Comparison of ENCODE assay signal across 19 cellular contexts in genomic region chr3:44939581-44940036, GRCh38. TPM values are rescaled to one million over a fixed set of nuclear protein-coding genes. Genes with fewer than 3 reads are reported as not detected.
DNase-seq lines count a peak whose midpoint lies in the region; ATAC-seq and TF ChIP-seq lines count a peak whose summit lies in the region.
"Had no signal": no experiment of that assay in that cellular context is flagged by ENCODE, and none has a peak within 500 bp of the region (broad histone marks: within the 10 kb centered on the region; RNA-seq: fewer than 3 reads in every experiment).

No MANE protein-coding gene starts in this region.

- dilution Hi-C loops in IMR-90 (cut with HindIII; ENCODE audit: low sequenced_read_pairs, unreplicated experiment): no loop called here

- peak overlapping the region; percentile 1; the same call in 1 of the 2 replicates for H3K4me2 ChIP-seq in IMR-90 (ENCODE audit: low read depth, low read length)

- in situ Hi-C loops in IMR-90 (cut with MboI; ENCODE audit: low sequenced_read_pairs): no loop called here

- H3K36me3 ChIP-seq in IMR-90 (ENCODE audit: control insufficient read depth, insufficient read depth, low read length): peaks cover 14% of the 10 kb centered on the region
- H3K36me3 ChIP-seq in lower lobe of right lung: peaks cover 68% of the 10 kb centered on the region
- H3K36me3 ChIP-seq in body of pancreas (replicated peaks in 1 of 2; ENCODE audit: insufficient read depth in 1 of 2, low read depth in 2 of 2): peaks cover 0 to 12% of the 10 kb centered on the region in 2 donors

- intact Hi-C loops in IMR-90 (cut with micrococcal nuclease): no loop called here
- intact Hi-C loops in lower lobe of right lung (cut with DNase I): no loop called here
- intact Hi-C loops in body of pancreas (cut with DNase I): no loop called here

- peak overlapping the region; percentile 21; the same call in 1 of the 2 replicates for H3K4ac ChIP-seq in IMR-90 (ENCODE audit: low read depth, low read length)

- H3K9me3 ChIP-seq in IMR-90 (ENCODE audit: control insufficient read depth, insufficient read depth, low read length): no peaks in the 10 kb centered on the region
- H3K9me3 ChIP-seq in lower lobe of right lung: no peaks in the 10 kb centered on the region
- no peaks in the 10 kb centered on the region for H3K9me3 ChIP-seq in body of pancreas
- H3K9me3 ChIP-seq: neutrophil had no signal

- peak overlapping the region; percentile 25 for H3K4me3 Mint-ChIP-seq in endothelial cell (ENCODE audit: unreplicated experiment)
- H3K4me3 Mint-ChIP-seq: activated T-cell treated with anti-CD3 and anti-CD28 coated beads, Interleukin-2, amount 50 U/mL, for 72 hours; mesothelial cell of epicardium had no signal

- no peak overlapping the region for H2BK15ac ChIP-seq in IMR-90 (ENCODE audit: low read depth, low read length)

- peak overlapping the region; percentile 69 for H2AFZ ChIP-seq in IMR-90 (replicated peaks; ENCODE audit: low read length, poor library complexity)

- CTCF ChIA-PET in IMR-90 (lab: Yijun Ruan, JAX): interaction anchor here (1.4 kb wide), 1 partner anchor 25 kb away, joined by 4 read pairs; no protein-coding TSS in a partner anchor

- no TSS peak for BruUV-seq in IMR-90 (replicated peaks; lab: Mats Ljungman, UMichigan)

- peak overlapping the region; percentile 46; the same call in 1 of the 2 replicates for H3K14ac ChIP-seq in IMR-90 (replicated peaks; ENCODE audit: low read depth, low read length)

- H3K9ac ChIP-seq in IMR-90 (ENCODE audit: low read depth, low read length): no peak overlapping the region

- H3K27ac Mint-ChIP-seq in endothelial cell (ENCODE audit: unreplicated experiment): peak overlapping the region; percentile 91
- H3K27ac Mint-ChIP-seq: activated T-cell treated with anti-CD3 and anti-CD28 coated beads, Interleukin-2, amount 50 U/mL, for 72 hours; mesothelial cell of epicardium had no signal

- TF ChIP-seq CTCF in IMR-90 (conservative IDR thresholded peaks at IDR 0.05; ENCODE audit: low read depth, low read length) (no peak), endothelial cell (IDR thresholded peaks at IDR 0.05; ENCODE audit: unreplicated experiment) (no peak), lower lobe of right lung (IDR thresholded peaks at IDR 0.05) (no peak), body of pancreas (IDR thresholded peaks at IDR 0.05) (no peak)

- peak; percentile 52 for DNase-seq in Ammon's horn (ENCODE audit: low spot score)
- peak; percentile 43 for DNase-seq in IMR-90
- DNase-seq in endothelial cell (ENCODE audit: low spot score): no peak
- DNase-seq in lower lobe of right lung: peak; percentile 81
- no peak for DNase-seq in body of pancreas
- DNase-seq in HK-2 (ENCODE audit: unreplicated experiment): no peak
- DNase-seq in cortex of kidney (lab: John Stamatoyannopoulos, UW): no peak
- DNase-seq: activated CD4-positive, alpha-beta T cell treated with anti-CD3 and anti-CD28 coated beads, Interleukin-2, amount 50 U/mL, for 48 hours; activated T-cell treated with anti-CD3 and anti-CD28 coated beads, Interleukin-2, amount 50 U/mL, for 72 hours; AML-193; amniotic stem cell; foreskin fibroblast; NCI-H345; stimulated activated CD4-positive, alpha-beta T cell treated with anti-CD3 and anti-CD28 coated beads, Interleukin-4, amount 100 ng/mL, for 24 hours had no signal

- H3K23ac ChIP-seq in IMR-90 (ENCODE audit: low read depth, low read length): no peak overlapping the region

- POLR2A ChIA-PET in IMR-90 (lab: Charles Lee; ENCODE audit: unreplicated experiment): no interaction called here

- H3K9me1 ChIP-seq in IMR-90 (ENCODE audit: insufficient read depth, low read length): peaks cover 16% of the 10 kb centered on the region

- H3K27ac ChIP-seq in IMR-90 (ENCODE audit: insufficient read depth, low read length) (peak overlapping the region; percentile 56; the same call in 1 of the 2 replicates), lower lobe of right lung (peak overlapping the region; percentile 60), body of pancreas (no peak overlapping the region)
- H3K27ac ChIP-seq: neutrophil had no signal

- TF ChIP-seq POLR2A in IMR-90 (IDR thresholded peaks at IDR 0.05; ENCODE audit: low read depth, low read length): no peak
- TF ChIP-seq POLR2A in body of pancreas (IDR thresholded peaks at IDR 0.05): no peak

- H3K9me3 Mint-ChIP-seq in endothelial cell (ENCODE audit: unreplicated experiment): no peaks in the 10 kb centered on the region
- H3K9me3 Mint-ChIP-seq: activated T-cell treated with anti-CD3 and anti-CD28 coated beads, Interleukin-2, amount 50 U/mL, for 72 hours; mesothelial cell of epicardium had no signal

- peaks cover 44% of the 10 kb centered on the region for H3K4me1 Mint-ChIP-seq in endothelial cell (ENCODE audit: unreplicated experiment)
- H3K4me1 Mint-ChIP-seq: mesothelial cell of epicardium had no signal

- H3K56ac ChIP-seq in IMR-90 (ENCODE audit: extremely low read depth, insufficient read depth, low read length): no peak overlapping the region

- H3K4me1 ChIP-seq in IMR-90 (ENCODE audit: control insufficient read depth, insufficient read depth, low read length) (peaks cover 19% of the 10 kb centered on the region), lower lobe of right lung (peaks cover 25% of the 10 kb centered on the region), body of pancreas (no peaks in the 10 kb centered on the region)

- no peak overlapping the region for H2BK5ac ChIP-seq in IMR-90 (ENCODE audit: low read depth, low read length, poor library complexity, severe bottlenecking)

- H4K20me1 ChIP-seq in IMR-90 (ENCODE audit: insufficient read depth, low read length): peaks cover 31% of the 10 kb centered on the region

- H3K18ac ChIP-seq in IMR-90 (ENCODE audit: low read depth, low read length): no peak overlapping the region

- H2AK9ac ChIP-seq in IMR-90 (replicated peaks; ENCODE audit: low read depth, low read length, poor library complexity): peak overlapping the region; percentile 83

- peaks cover 46% of the 10 kb centered on the region for H3K36me3 Mint-ChIP-seq in endothelial cell (ENCODE audit: low read depth, unreplicated experiment)

- peaks cover 9% of the 10 kb centered on the region for H3K27me3 Mint-ChIP-seq in endothelial cell (ENCODE audit: unreplicated experiment)

- ATAC-seq in IMR-90 (ENCODE audit: low read depth) (peak; percentile 82), lower lobe of right lung (peak; percentile 96), body of pancreas (no peak), HG02885 (IDR thresholded peaks at IDR 0.05; ENCODE audit: poor library complexity, unreplicated experiment) (no peak)
- ATAC-seq: activated T-cell treated with anti-CD3 and anti-CD28 coated beads, Interleukin-2, amount 50 U/mL, for 72 hours; SK-N-SH treated with all-trans-retinoic acid at 6 μM for 48 hours had no signal

- no peak overlapping the region for H2BK20ac ChIP-seq in IMR-90 (ENCODE audit: low read depth, low read length)

- no peak for TF ChIP-seq RAD21 in IMR-90 (IDR thresholded peaks at IDR 0.05; ENCODE audit: low read length)

- H2BK120ac ChIP-seq in IMR-90 (ENCODE audit: low read depth, low read length): no peak overlapping the region

- peak overlapping the region in 1 of 2 experiments; percentile 43; a peak in 1 of 4 replicates for H4K8ac ChIP-seq in IMR-90 (ENCODE audit: low read depth in 2 of 2, low read length in 2 of 2)

- H3K4me3 ChIP-seq in IMR-90 (ENCODE audit: insufficient read depth, low read depth, low read length) (no peak overlapping the region), lower lobe of right lung (no peak overlapping the region), body of pancreas (no peak overlapping the region)
- H3K4me3 ChIP-seq: dorsolateral prefrontal cortex had no signal

- no CpG with 5 or more reads among the region's 6 CpGs for whole genome bisulfite sequencing in IMR-90 (ENCODE audit: extremely low coverage in 2 of 2, insufficient read length in 1 of 2), 2 experiments
- WGBS in body of pancreas, 2 donors: 81 to 87% methylated on average over 6 of the region's 6 CpGs

- H4K5ac ChIP-seq in IMR-90 (ENCODE audit: low read depth, low read length): no peak overlapping the region

- H3K79me1 ChIP-seq in IMR-90 (ENCODE audit: low read depth in 1 of 2, low read length in 2 of 2): peaks cover 21 to 54% of the 10 kb centered on the region in 2 experiments

- H4K91ac ChIP-seq in IMR-90 (ENCODE audit: insufficient read depth, low read depth, low read length): no peak overlapping the region

- peak overlapping the region; percentile 36 for H2AK5ac ChIP-seq in IMR-90 (ENCODE audit: low read depth, low read length)

- H3K27me3 ChIP-seq in IMR-90 (ENCODE audit: control insufficient read depth, insufficient read depth, low read length) (no peaks in the 10 kb centered on the region), lower lobe of right lung (ENCODE audit: low read depth) (no peaks in the 10 kb centered on the region), body of pancreas (no peaks in the 10 kb centered on the region)
- H3K27me3 ChIP-seq: dorsolateral prefrontal cortex, neutrophil had no signal

TF ChIP-seq in IMR-90, 13 proteins besides CTCF, POLR2A, EP300 and RAD21 (continues in another document):
- TF ChIP-seq CEBPB (IDR thresholded peaks at IDR 0.05; ENCODE audit: low read depth, low read length) (peak; percentile 15; the same call in 1 of the 2 replicates), ELK1 (IDR thresholded peaks at IDR 0.05; ENCODE audit: borderline replicate concordance, low read depth, low read length) (no peak), SMC3 (IDR thresholded peaks at IDR 0.05; ENCODE audit: low read depth, low read length) (no peak), FOS (IDR thresholded peaks at IDR 0.05; ENCODE audit: low read depth, low read length) (no peak)

RNA-seq across cellular contexts. Expression of gene ZDHHC3, which starts 36.4 kb away (rescaled TPM):
- total RNA-seq in IMR-90 (2012; rRNA removed) (57.2 and 57.7 TPM in 2 replicates), endothelial cell (ENCODE audit: unreplicated experiment) (135 TPM), lower lobe of right lung (110 TPM), body of pancreas (10 to 100 TPM; 32.2 to 32.3 TPM)
- 58.0 and 59.6 TPM in 2 replicates for polyA plus RNA-seq in IMR-90 (2012; rRNA removed)
- polyA plus RNA-seq in IMR-90 (2012; cell fraction: cytosol; rRNA removed): 36.8 and 44.6 TPM in 2 replicates
- 30.2 and 63.6 TPM in 2 replicates for polyA plus RNA-seq in IMR-90 (2012; cell fraction: nucleus; rRNA removed; ENCODE audit: low replicate concordance)

RNA-seq across cellular contexts. Expression of gene EXOSC7, which starts 36.4 kb away (rescaled TPM):
- total RNA-seq in IMR-90 (2012; rRNA removed) (62.2 and 96.9 TPM in 2 replicates), endothelial cell (ENCODE audit: unreplicated experiment) (33.2 TPM), lower lobe of right lung (32.9 TPM), body of pancreas (10 to 100 TPM; 18.2 to 33.6 TPM)
- 52.8 and 61.6 TPM in 2 replicates for polyA plus RNA-seq in IMR-90 (2012; rRNA removed)
- 39.4 and 46.8 TPM in 2 replicates for polyA plus RNA-seq in IMR-90 (2012; cell fraction: cytosol; rRNA removed)
- polyA plus RNA-seq in IMR-90 (2012; cell fraction: nucleus; rRNA removed; ENCODE audit: low replicate concordance): 22.4 and 65.7 TPM in 2 replicates

Comparison
In these comparisons a context has a peak if more than half of its experiments do, and no peak if none do; other contexts are left out.
1. DNase-seq: peak in Ammon's horn (single experiment), IMR-90 (single experiment) and lower lobe of right lung (single experiment); none in endothelial cell (single experiment), body of pancreas (0 of 4), HK-2 (single experiment) and cortex of kidney (single experiment).
2. ATAC-seq: peak in IMR-90 (single experiment) and lower lobe of right lung (2 of 2); none in body of pancreas (single experiment) and HG02885 (single experiment).
3. H3K27ac ChIP-seq: peak in IMR-90 (single experiment) and lower lobe of right lung (single experiment); none in body of pancreas (0 of 4).